ENCODE assay signal across 21 cellular contexts in the genomic region with DNA sequence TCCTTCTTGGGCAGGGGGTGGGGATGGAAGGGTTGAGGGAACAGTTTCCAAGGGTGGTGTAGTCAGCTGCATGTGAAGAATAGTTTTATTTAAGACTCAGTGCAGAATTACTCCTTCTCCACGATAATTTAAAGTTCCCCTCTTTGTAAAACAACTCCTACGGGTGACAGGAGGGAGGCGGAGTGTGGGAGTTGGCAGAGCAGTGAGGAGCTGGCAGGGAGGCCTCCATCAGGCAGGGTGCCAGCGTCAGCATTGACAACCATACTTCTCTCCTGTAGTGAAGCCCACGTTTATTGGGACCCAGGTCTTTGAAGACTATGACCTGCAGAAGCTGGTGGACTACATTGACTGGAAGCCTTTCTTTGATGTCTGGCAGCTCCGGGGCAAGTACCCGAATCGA.
A peak's percentile ranks its signal among the peaks of the same experiment; 100 is the strongest.
DNase-seq lines count a peak whose midpoint lies in the region; ATAC-seq and TF ChIP-seq lines count a peak whose summit lies in the region.
"Had no signal": no experiment of that assay in that cellular context is flagged by ENCODE, and none has a peak within 500 bp of the region (broad histone marks: within the 10 kb centered on the region; RNA-seq: fewer than 3 reads in every experiment).

No MANE protein-coding gene starts in this region.

- TF ChIP-seq CTCF in esophagus muscularis mucosa (IDR thresholded peaks at IDR 0.05) = no peak
- TF ChIP-seq CTCF in nephron (IDR thresholded peaks at IDR 0.05; ENCODE audit: unreplicated experiment in 3 of 3) = no peak
- TF ChIP-seq CTCF in uterus (IDR thresholded peaks at IDR 0.05) = no peak

- H3K36me3 ChIP-seq in esophagus muscularis mucosa (peaks cover 17 to 81% (median 48%) of the 10 kb centered on the region in 4 donors), uterus (no peaks in the 10 kb centered on the region)
- H3K36me3 ChIP-seq: transverse colon had no signal

- peak overlapping the region; percentile 7 for H3K27ac Mint-ChIP-seq in activated T-cell treated with anti-CD3 and anti-CD28 coated beads, Interleukin-2, amount 50 U/mL, for 24 hours
- H3K27ac Mint-ChIP-seq in nephron = peak overlapping the region; percentile 55 to 93 (median 86)
- H3K27ac Mint-ChIP-seq: activated CD4-positive, alpha-beta T cell treated with anti-CD3 and anti-CD28 coated beads, Interleukin-2, amount 10 ng/mL, durations not matched to agents 7 days and 5 days; T-cell had no signal

- H3K4me3 Mint-ChIP-seq in activated T-cell treated with anti-CD3 and anti-CD28 coated beads, Interleukin-2, amount 50 U/mL, for 24 hours = no peak overlapping the region
- H3K4me3 Mint-ChIP-seq in activated T-cell treated with anti-CD3 and anti-CD28 coated beads, Interleukin-2, amount 50 U/mL, for 4 hours = no peak overlapping the region
- H3K4me3 Mint-ChIP-seq in nephron = no peak overlapping the region
- H3K4me3 Mint-ChIP-seq: activated CD4-positive, alpha-beta T cell treated with anti-CD3 and anti-CD28 coated beads, Interleukin-2, amount 10 ng/mL, durations not matched to agents 7 days and 5 days; GM23338; memory B cell; naive thymus-derived CD8-positive, alpha-beta T cell; T-cell had no signal

- H3K27ac ChIP-seq in esophagus muscularis mucosa (replicated peaks in 1 of 4) (peak overlapping the region; percentile 82 to 85 (median 82)), uterus (peak overlapping the region in 1 of 2 donors; percentile 10)

- no peak for TF ChIP-seq POLR2A in esophagus muscularis mucosa (IDR thresholded peaks at IDR 0.05; ENCODE audit: low read depth)
- no peak for TF ChIP-seq POLR2A in uterus (IDR thresholded peaks at IDR 0.05)

- TF ChIP-seq EP300 in esophagus muscularis mucosa (IDR thresholded peaks at IDR 0.05) = no peak

- H3K4me1 Mint-ChIP-seq in activated T-cell treated with anti-CD3 and anti-CD28 coated beads, Interleukin-2, amount 50 U/mL, for 24 hours (ENCODE audit: low read depth) = no peaks in the 10 kb centered on the region
- no peaks in the 10 kb centered on the region for H3K4me1 Mint-ChIP-seq in activated T-cell treated with anti-CD3 and anti-CD28 coated beads, Interleukin-2, amount 50 U/mL, for 4 hours (ENCODE audit: low read depth)
- H3K4me1 Mint-ChIP-seq in nephron = peaks cover 14% of the 10 kb centered on the region
- H3K4me1 Mint-ChIP-seq: activated CD4-positive, alpha-beta T cell treated with anti-CD3 and anti-CD28 coated beads, Interleukin-2, amount 10 ng/mL, durations not matched to agents 7 days and 5 days; GM23338; memory B cell; naive thymus-derived CD8-positive, alpha-beta T cell; T-cell had no signal

- DNase-seq in activated T-cell treated with anti-CD3 and anti-CD28 coated beads, Interleukin-2, amount 50 U/mL, for 24 hours = no peak
- no peak for DNase-seq in activated T-cell treated with anti-CD3 and anti-CD28 coated beads, Interleukin-2, amount 50 U/mL, for 4 hours
- DNase-seq in esophagus muscularis mucosa (ENCODE audit: extremely low spot score) (no peak), uterus (peak; percentile 27 to 54), COLO668 (lab: John Stamatoyannopoulos, UW; ENCODE audit: unreplicated experiment) (no peak)
- no peak for DNase-seq in stimulated activated CD4-positive, alpha-beta T cell treated with anti-CD3 and anti-CD28 coated beads, Interleukin-4, amount 100 ng/mL, for 24 hours
- DNase-seq: 8988T; activated CD4-positive, alpha-beta T cell treated with anti-CD3 and anti-CD28 coated beads, Interleukin-2, amount 10 ng/mL, durations not matched to agents 7 days and 5 days; activated gamma-delta T cell treated with Interleukin-2 at 50 U/mL for 16 hours; BE2C; islet precursor cell; naive thymus-derived CD8-positive, alpha-beta T cell; NCI-H1105 treated with DMSO at 0.1 percent for 48 hours; SIG-M5; stimulated activated CD4-positive, alpha-beta T cell treated with anti-CD3 and anti-CD28 coated beads, Interleukin-12 subunit alpha, Interleukin-12 subunit beta, amount 100 ng/mL, for 4 hours; T-cell; transverse colon had no signal

- no peaks in the 10 kb centered on the region for H3K9me3 Mint-ChIP-seq in activated T-cell treated with anti-CD3 and anti-CD28 coated beads, Interleukin-2, amount 50 U/mL, for 24 hours
- H3K9me3 Mint-ChIP-seq in activated T-cell treated with anti-CD3 and anti-CD28 coated beads, Interleukin-2, amount 50 U/mL, for 4 hours = no peaks in the 10 kb centered on the region
- no peaks in the 10 kb centered on the region for H3K9me3 Mint-ChIP-seq in nephron
- H3K9me3 Mint-ChIP-seq: activated CD4-positive, alpha-beta T cell treated with anti-CD3 and anti-CD28 coated beads, Interleukin-2, amount 10 ng/mL, durations not matched to agents 7 days and 5 days; GM23338; memory B cell; naive thymus-derived CD8-positive, alpha-beta T cell; T-cell had no signal

- H3K27me3 ChIP-seq in esophagus muscularis mucosa = no peaks in the 10 kb centered on the region
- no peaks in the 10 kb centered on the region for H3K27me3 ChIP-seq in uterus
- H3K27me3 ChIP-seq: BE2C, transverse colon had no signal

- no peak overlapping the region for H3K4me3 ChIP-seq in esophagus muscularis mucosa
- H3K4me3 ChIP-seq in uterus = no peak overlapping the region
- H3K4me3 ChIP-seq: GM23338, transverse colon had no signal

- H3K27me3 Mint-ChIP-seq in activated T-cell treated with anti-CD3 and anti-CD28 coated beads, Interleukin-2, amount 50 U/mL, for 24 hours = no peaks in the 10 kb centered on the region
- no peaks in the 10 kb centered on the region for H3K27me3 Mint-ChIP-seq in activated T-cell treated with anti-CD3 and anti-CD28 coated beads, Interleukin-2, amount 50 U/mL, for 4 hours (ENCODE audit: low read depth)
- H3K27me3 Mint-ChIP-seq in nephron (ENCODE audit: low read depth) = no peaks in the 10 kb centered on the region
- H3K27me3 Mint-ChIP-seq: activated CD4-positive, alpha-beta T cell treated with anti-CD3 and anti-CD28 coated beads, Interleukin-2, amount 10 ng/mL, durations not matched to agents 7 days and 5 days; memory B cell; naive thymus-derived CD8-positive, alpha-beta T cell; T-cell had no signal

- peaks cover 99% of the 10 kb centered on the region for H3K36me3 Mint-ChIP-seq in activated T-cell treated with anti-CD3 and anti-CD28 coated beads, Interleukin-2, amount 50 U/mL, for 24 hours (ENCODE audit: low read depth)
- H3K36me3 Mint-ChIP-seq in activated T-cell treated with anti-CD3 and anti-CD28 coated beads, Interleukin-2, amount 50 U/mL, for 4 hours (ENCODE audit: insufficient read depth) = peaks cover 75% of the 10 kb centered on the region
- H3K36me3 Mint-ChIP-seq in nephron (ENCODE audit: low read depth) = peaks cover 76% of the 10 kb centered on the region

- WGBS in esophagus muscularis mucosa = 34% methylated on average over 8 of the region's 8 CpGs

- peaks cover 38 to 69% (median 61%) of the 10 kb centered on the region in 4 donors for H3K4me1 ChIP-seq in esophagus muscularis mucosa
- H3K4me1 ChIP-seq in uterus = peaks cover 0 to 8% of the 10 kb centered on the region in 2 donors
- H3K4me1 ChIP-seq: BE2C had no signal

- no peak for ATAC-seq in activated T-cell treated with anti-CD3 and anti-CD28 coated beads, Interleukin-2, amount 50 U/mL, for 4 hours
- no peak for ATAC-seq in HG03520 (IDR thresholded peaks at IDR 0.05; ENCODE audit: unreplicated experiment)
- ATAC-seq: naive thymus-derived CD8-positive, alpha-beta T cell; T-cell had no signal

- intact Hi-C loops in esophagus muscularis mucosa (cut with DNase I) = loop anchor here (5.0 to 10.0 kb wide), 2 partner anchors 146 to 498 kb away; no protein-coding TSS in a partner anchor
- intact Hi-C loops in uterus (cut with DNase I; ENCODE audit: low total_unique reads) = no loop called here

- no peaks in the 10 kb centered on the region for H3K9me3 ChIP-seq in esophagus muscularis mucosa
- H3K9me3 ChIP-seq in uterus = no peaks in the 10 kb centered on the region
- H3K9me3 ChIP-seq: BE2C, transverse colon had no signal

Comparison
In these comparisons a context has a peak if more than half of its experiments do, and no peak if none do; other contexts are left out.
1. DNase-seq: peak in uterus (2 of 2); none in activated T-cell treated with anti-CD3 and anti-CD28 coated beads, Interleukin-2, amount 50 U/mL, for 24 hours (single experiment), activated T-cell treated with anti-CD3 and anti-CD28 coated beads, Interleukin-2, amount 50 U/mL, for 4 hours (single experiment), esophagus muscularis mucosa (single experiment), COLO668 (single experiment) and stimulated activated CD4-positive, alpha-beta T cell treated with anti-CD3 and anti-CD28 coated beads, Interleukin-4, amount 100 ng/mL, for 24 hours (single experiment).